7 cellular contexts compared by ENCODE assay signal in genomic region chr7:142413280-142414000, GRCh38.
"Had no signal": no experiment of that assay in that cellular context is flagged by ENCODE, and none has a peak within 500 bp of the region (broad histone marks: within the 10 kb centered on the region; RNA-seq: fewer than 3 reads in every experiment).

No MANE protein-coding gene starts in this region.

- H3K27ac ChIP-seq: esophagus squamous epithelium, prostate gland, suprapubic skin had no signal

- H3K36me3 ChIP-seq: esophagus squamous epithelium, prostate gland, suprapubic skin had no signal

- H3K4me1 ChIP-seq: esophagus squamous epithelium, prostate gland, suprapubic skin had no signal

- H3K27me3 ChIP-seq: esophagus squamous epithelium, suprapubic skin had no signal

- DNase-seq: activated gamma-delta T cell, esophagus squamous epithelium, occipital lobe, T1000 had no signal

- H3K9me3 ChIP-seq: esophagus squamous epithelium, prostate gland, suprapubic skin had no signal

- H3K4me3 ChIP-seq: esophagus squamous epithelium, prostate gland, suprapubic skin had no signal

- ATAC-seq: sciatic nerve had no signal
